Comparison of ENCODE assay signal across 1 cellular context in the genomic region with DNA sequence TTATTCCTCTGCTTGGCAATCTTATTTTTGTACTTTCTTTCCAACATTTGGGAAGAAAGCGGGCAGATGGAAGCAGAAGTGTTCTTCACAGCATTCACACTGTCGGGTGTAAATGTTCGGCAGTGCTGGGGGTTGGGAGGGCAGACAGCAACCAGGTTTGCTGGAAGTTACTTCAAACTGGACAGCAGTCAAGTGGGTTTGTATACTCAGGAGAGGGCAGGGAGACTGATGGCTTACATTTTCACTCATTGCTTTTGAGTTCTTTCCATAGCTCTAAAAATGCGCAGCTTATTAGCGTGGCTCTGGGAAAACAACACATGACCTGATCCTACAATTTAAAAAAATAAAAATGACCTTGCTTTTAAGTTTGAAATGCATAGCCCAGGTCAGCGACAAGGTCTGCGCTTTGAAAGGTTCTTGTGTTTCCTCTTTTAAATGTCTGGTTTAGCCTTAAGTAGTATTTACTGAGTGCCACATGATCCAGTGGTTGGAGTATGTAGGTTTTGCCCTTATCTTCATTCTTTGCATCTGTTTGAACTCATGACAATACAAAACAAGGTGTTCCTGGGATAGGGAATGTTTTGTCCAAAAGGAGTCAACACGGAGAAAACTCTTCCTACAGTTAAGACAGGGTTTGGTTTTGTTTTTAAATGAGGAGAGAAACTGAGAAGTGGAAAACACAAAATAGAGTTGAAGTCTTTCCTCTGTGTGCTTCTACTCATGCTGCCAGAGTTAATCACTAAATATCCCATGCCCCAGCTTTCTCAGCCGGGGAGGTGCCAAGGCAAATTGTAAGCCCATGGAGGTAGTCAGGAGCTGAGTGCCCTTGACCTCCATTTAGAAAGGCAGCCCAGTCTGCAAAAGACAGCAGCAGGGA.
A peak's percentile ranks its signal among the peaks of the same experiment; 100 is the strongest.
TF ChIP-seq lines count a peak whose summit lies in the region.

No MANE protein-coding gene starts in this region.

TF ChIP-seq in HepG2, 621 proteins besides CTCF, POLR2A, EP300 and RAD21 (continued from another document and continues in another):
- TF ChIP-seq, protein P1, sequence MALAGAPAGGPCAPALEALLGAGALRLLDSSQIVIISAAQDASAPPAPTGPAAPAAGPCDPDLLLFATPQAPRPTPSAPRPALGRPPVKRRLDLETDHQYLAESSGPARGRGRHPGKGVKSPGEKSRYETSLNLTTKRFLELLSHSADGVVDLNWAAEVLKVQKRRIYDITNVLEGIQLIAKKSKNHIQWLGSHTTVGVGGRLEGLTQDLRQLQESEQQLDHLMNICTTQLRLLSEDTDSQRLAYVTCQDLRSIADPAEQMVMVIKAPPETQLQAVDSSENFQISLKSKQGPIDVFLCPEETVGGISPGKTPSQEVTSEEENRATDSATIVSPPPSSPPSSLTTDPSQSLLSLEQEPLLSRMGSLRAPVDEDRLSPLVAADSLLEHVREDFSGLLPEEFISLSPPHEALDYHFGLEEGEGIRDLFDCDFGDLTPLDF (CRISPR knock-in tag; IDR thresholded peaks at IDR 0.05) = no peak
- no peak for TF ChIP-seq ZNF577 (CRISPR knock-in tag; IDR thresholded peaks at IDR 0.05; ENCODE audit: borderline replicate concordance, low read depth)
- TF ChIP-seq, protein P2, sequence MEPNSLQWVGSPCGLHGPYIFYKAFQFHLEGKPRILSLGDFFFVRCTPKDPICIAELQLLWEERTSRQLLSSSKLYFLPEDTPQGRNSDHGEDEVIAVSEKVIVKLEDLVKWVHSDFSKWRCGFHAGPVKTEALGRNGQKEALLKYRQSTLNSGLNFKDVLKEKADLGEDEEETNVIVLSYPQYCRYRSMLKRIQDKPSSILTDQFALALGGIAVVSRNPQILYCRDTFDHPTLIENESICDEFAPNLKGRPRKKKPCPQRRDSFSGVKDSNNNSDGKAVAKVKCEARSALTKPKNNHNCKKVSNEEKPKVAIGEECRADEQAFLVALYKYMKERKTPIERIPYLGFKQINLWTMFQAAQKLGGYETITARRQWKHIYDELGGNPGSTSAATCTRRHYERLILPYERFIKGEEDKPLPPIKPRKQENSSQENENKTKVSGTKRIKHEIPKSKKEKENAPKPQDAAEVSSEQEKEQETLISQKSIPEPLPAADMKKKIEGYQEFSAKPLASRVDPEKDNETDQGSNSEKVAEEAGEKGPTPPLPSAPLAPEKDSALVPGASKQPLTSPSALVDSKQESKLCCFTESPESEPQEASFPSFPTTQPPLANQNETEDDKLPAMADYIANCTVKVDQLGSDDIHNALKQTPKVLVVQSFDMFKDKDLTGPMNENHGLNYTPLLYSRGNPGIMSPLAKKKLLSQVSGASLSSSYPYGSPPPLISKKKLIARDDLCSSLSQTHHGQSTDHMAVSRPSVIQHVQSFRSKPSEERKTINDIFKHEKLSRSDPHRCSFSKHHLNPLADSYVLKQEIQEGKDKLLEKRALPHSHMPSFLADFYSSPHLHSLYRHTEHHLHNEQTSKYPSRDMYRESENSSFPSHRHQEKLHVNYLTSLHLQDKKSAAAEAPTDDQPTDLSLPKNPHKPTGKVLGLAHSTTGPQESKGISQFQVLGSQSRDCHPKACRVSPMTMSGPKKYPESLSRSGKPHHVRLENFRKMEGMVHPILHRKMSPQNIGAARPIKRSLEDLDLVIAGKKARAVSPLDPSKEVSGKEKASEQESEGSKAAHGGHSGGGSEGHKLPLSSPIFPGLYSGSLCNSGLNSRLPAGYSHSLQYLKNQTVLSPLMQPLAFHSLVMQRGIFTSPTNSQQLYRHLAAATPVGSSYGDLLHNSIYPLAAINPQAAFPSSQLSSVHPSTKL (CRISPR knock-in tag; IDR thresholded peaks at IDR 0.05) = peak; percentile 85
- TF ChIP-seq ZNF264 (CRISPR knock-in tag; IDR thresholded peaks at IDR 0.05) = no peak
- TF ChIP-seq, protein P3, sequence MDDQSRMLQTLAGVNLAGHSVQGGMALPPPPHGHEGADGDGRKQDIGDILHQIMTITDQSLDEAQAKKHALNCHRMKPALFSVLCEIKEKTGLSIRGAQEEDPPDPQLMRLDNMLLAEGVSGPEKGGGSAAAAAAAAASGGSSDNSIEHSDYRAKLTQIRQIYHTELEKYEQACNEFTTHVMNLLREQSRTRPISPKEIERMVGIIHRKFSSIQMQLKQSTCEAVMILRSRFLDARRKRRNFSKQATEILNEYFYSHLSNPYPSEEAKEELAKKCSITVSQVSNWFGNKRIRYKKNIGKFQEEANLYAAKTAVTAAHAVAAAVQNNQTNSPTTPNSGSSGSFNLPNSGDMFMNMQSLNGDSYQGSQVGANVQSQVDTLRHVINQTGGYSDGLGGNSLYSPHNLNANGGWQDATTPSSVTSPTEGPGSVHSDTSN (CRISPR knock-in tag; IDR thresholded peaks at IDR 0.05; ENCODE audit: borderline replicate concordance) = no peak
- no peak for TF ChIP-seq DPF2 (CRISPR knock-in tag; IDR thresholded peaks at IDR 0.05; ENCODE audit: borderline replicate concordance, low read depth)
- TF ChIP-seq SP4 (CRISPR knock-in tag; IDR thresholded peaks at IDR 0.05) = peak; percentile 57; the same call in 1 of the 2 replicates
- TF ChIP-seq ZNF775 (CRISPR knock-in tag; IDR thresholded peaks at IDR 0.05; ENCODE audit: borderline replicate concordance) = no peak
- TF ChIP-seq GABPA (IDR thresholded peaks at IDR 0.05; ENCODE audit: low read depth, low read length) = no peak
- TF ChIP-seq GABPA (CRISPR knock-in tag; IDR thresholded peaks at IDR 0.05; ENCODE audit: low read depth) = no peak
- 0 out of 2 replicates have a peak, but pooled peaks have one; percentile 30 for TF ChIP-seq TP53 (CRISPR knock-in tag; conservative IDR thresholded peaks at IDR 0.05)
- no peak for TF ChIP-seq ZNF292 (CRISPR knock-in tag; IDR thresholded peaks at IDR 0.05; ENCODE audit: borderline replicate concordance, low read depth)
- TF ChIP-seq, protein P4, sequence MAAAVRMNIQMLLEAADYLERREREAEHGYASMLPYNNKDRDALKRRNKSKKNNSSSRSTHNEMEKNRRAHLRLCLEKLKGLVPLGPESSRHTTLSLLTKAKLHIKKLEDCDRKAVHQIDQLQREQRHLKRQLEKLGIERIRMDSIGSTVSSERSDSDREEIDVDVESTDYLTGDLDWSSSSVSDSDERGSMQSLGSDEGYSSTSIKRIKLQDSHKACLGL (CRISPR knock-in tag; IDR thresholded peaks at IDR 0.05) = no peak
- TF ChIP-seq, protein P5, sequence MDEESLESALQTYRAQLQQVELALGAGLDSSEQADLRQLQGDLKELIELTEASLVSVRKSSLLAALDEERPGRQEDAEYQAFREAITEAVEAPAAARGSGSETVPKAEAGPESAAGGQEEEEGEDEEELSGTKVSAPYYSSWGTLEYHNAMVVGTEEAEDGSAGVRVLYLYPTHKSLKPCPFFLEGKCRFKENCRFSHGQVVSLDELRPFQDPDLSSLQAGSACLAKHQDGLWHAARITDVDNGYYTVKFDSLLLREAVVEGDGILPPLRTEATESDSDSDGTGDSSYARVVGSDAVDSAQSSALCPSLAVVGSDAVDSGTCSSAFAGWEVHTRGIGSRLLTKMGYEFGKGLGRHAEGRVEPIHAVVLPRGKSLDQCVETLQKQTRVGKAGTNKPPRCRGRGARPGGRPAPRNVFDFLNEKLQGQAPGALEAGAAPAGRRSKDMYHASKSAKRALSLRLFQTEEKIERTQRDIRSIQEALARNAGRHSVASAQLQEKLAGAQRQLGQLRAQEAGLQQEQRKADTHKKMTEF (CRISPR knock-in tag; IDR thresholded peaks at IDR 0.05) = peak; percentile 63; the same call in 1 of the 2 replicates
- no peak for TF ChIP-seq ARNT (IDR thresholded peaks at IDR 0.05)
- peak; percentile 25; the same call in 1 of the 2 replicates for TF ChIP-seq SSRP1 (CRISPR knock-in tag; IDR thresholded peaks at IDR 0.05)
- TF ChIP-seq, protein P6, sequence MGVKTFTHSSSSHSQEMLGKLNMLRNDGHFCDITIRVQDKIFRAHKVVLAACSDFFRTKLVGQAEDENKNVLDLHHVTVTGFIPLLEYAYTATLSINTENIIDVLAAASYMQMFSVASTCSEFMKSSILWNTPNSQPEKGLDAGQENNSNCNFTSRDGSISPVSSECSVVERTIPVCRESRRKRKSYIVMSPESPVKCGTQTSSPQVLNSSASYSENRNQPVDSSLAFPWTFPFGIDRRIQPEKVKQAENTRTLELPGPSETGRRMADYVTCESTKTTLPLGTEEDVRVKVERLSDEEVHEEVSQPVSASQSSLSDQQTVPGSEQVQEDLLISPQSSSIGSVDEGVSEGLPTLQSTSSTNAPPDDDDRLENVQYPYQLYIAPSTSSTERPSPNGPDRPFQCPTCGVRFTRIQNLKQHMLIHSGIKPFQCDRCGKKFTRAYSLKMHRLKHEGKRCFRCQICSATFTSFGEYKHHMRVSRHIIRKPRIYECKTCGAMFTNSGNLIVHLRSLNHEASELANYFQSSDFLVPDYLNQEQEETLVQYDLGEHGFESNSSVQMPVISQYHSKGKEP (CRISPR knock-in tag; IDR thresholded peaks at IDR 0.05) = no peak
- TF ChIP-seq, protein P7, sequence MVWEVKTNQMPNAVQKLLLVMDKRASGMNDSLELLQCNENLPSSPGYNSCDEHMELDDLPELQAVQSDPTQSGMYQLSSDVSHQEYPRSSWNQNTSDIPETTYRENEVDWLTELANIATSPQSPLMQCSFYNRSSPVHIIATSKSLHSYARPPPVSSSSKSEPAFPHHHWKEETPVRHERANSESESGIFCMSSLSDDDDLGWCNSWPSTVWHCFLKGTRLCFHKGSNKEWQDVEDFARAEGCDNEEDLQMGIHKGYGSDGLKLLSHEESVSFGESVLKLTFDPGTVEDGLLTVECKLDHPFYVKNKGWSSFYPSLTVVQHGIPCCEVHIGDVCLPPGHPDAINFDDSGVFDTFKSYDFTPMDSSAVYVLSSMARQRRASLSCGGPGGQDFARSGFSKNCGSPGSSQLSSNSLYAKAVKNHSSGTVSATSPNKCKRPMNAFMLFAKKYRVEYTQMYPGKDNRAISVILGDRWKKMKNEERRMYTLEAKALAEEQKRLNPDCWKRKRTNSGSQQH (CRISPR knock-in tag; IDR thresholded peaks at IDR 0.05; ENCODE audit: low read depth) = no peak
- TF ChIP-seq, protein P8, sequence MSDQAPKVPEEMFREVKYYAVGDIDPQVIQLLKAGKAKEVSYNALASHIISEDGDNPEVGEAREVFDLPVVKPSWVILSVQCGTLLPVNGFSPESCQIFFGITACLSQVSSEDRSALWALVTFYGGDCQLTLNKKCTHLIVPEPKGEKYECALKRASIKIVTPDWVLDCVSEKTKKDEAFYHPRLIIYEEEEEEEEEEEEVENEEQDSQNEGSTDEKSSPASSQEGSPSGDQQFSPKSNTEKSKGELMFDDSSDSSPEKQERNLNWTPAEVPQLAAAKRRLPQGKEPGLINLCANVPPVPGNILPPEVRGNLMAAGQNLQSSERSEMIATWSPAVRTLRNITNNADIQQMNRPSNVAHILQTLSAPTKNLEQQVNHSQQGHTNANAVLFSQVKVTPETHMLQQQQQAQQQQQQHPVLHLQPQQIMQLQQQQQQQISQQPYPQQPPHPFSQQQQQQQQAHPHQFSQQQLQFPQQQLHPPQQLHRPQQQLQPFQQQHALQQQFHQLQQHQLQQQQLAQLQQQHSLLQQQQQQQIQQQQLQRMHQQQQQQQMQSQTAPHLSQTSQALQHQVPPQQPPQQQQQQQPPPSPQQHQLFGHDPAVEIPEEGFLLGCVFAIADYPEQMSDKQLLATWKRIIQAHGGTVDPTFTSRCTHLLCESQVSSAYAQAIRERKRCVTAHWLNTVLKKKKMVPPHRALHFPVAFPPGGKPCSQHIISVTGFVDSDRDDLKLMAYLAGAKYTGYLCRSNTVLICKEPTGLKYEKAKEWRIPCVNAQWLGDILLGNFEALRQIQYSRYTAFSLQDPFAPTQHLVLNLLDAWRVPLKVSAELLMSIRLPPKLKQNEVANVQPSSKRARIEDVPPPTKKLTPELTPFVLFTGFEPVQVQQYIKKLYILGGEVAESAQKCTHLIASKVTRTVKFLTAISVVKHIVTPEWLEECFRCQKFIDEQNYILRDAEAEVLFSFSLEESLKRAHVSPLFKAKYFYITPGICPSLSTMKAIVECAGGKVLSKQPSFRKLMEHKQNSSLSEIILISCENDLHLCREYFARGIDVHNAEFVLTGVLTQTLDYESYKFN (CRISPR knock-in tag; conservative IDR thresholded peaks at IDR 0.05) = peak; percentile 38
- TF ChIP-seq, protein P9, sequence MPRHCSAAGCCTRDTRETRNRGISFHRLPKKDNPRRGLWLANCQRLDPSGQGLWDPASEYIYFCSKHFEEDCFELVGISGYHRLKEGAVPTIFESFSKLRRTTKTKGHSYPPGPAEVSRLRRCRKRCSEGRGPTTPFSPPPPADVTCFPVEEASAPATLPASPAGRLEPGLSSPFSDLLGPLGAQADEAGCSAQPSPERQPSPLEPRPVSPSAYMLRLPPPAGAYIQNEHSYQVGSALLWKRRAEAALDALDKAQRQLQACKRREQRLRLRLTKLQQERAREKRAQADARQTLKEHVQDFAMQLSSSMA (CRISPR knock-in tag; IDR thresholded peaks at IDR 0.05) = 0 out of 2 replicates have a peak, but pooled peaks have one; percentile 52
- TF ChIP-seq NR2C2 (CRISPR knock-in tag; IDR thresholded peaks at IDR 0.05; ENCODE audit: borderline replicate concordance) = no peak
- TF ChIP-seq, protein P10, sequence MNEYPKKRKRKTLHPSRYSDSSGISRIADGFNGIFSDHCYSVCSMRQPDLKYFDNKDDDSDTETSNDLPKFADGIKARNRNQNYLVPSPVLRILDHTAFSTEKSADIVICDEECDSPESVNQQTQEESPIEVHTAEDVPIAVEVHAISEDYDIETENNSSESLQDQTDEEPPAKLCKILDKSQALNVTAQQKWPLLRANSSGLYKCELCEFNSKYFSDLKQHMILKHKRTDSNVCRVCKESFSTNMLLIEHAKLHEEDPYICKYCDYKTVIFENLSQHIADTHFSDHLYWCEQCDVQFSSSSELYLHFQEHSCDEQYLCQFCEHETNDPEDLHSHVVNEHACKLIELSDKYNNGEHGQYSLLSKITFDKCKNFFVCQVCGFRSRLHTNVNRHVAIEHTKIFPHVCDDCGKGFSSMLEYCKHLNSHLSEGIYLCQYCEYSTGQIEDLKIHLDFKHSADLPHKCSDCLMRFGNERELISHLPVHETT (CRISPR knock-in tag; conservative IDR thresholded peaks at IDR 0.05) = no peak
- peak; percentile 9; the same call in 1 of the 2 replicates for TF ChIP-seq SIN3A (IDR thresholded peaks at IDR 0.05; ENCODE audit: borderline replicate concordance, low read depth, low read length)
- no peak for TF ChIP-seq SP2 (CRISPR knock-in tag; IDR thresholded peaks at IDR 0.05)
- TF ChIP-seq GTF2F1 (IDR thresholded peaks at IDR 0.05; ENCODE audit: low read length) = no peak
- peak; percentile 78 for TF ChIP-seq SAP130 (CRISPR knock-in tag; IDR thresholded peaks at IDR 0.05; ENCODE audit: low read depth)
- TF ChIP-seq, protein P11, sequence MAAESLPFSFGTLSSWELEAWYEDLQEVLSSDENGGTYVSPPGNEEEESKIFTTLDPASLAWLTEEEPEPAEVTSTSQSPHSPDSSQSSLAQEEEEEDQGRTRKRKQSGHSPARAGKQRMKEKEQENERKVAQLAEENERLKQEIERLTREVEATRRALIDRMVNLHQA (CRISPR knock-in tag; IDR thresholded peaks at IDR 0.05) = no peak
- TF ChIP-seq ZNF781 (CRISPR knock-in tag; IDR thresholded peaks at IDR 0.05; ENCODE audit: borderline replicate concordance, not compliant biosample characterization) = no peak
- TF ChIP-seq, protein P12, sequence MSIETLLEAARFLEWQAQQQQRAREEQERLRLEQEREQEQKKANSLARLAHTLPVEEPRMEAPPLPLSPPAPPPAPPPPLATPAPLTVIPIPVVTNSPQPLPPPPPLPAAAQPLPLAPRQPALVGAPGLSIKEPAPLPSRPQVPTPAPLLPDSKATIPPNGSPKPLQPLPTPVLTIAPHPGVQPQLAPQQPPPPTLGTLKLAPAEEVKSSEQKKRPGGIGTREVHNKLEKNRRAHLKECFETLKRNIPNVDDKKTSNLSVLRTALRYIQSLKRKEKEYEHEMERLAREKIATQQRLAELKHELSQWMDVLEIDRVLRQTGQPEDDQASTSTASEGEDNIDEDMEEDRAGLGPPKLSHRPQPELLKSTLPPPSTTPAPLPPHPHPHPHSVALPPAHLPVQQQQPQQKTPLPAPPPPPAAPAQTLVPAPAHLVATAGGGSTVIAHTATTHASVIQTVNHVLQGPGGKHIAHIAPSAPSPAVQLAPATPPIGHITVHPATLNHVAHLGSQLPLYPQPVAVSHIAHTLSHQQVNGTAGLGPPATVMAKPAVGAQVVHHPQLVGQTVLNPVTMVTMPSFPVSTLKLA (IDR thresholded peaks at IDR 0.05) = 0 out of 2 replicates have a peak, but pooled peaks have one; percentile 26
- TF ChIP-seq, protein P13, sequence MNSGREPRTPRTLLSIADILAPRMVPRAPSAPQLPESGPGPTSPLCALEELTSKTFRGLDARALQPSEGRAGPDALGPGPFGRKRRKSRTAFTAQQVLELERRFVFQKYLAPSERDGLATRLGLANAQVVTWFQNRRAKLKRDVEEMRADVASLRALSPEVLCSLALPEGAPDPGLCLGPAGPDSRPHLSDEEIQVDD (CRISPR knock-in tag; IDR thresholded peaks at IDR 0.05; ENCODE audit: borderline replicate concordance) = no peak
